ENCODE assay signal across 1 cellular context in genomic region chr11:62580959-62581715, GRCh38.
A peak's percentile ranks its signal among the peaks of the same experiment; 100 is the strongest.
TF ChIP-seq lines count a peak whose summit lies in the region.

No MANE protein-coding gene starts in this region.

TF ChIP-seq in K562, 482 proteins besides CTCF, POLR2A, EP300 and RAD21:
- TF ChIP-seq RBFOX2 (IDR thresholded peaks at IDR 0.05; ENCODE audit: low read depth, low read length) (0 out of 2 replicates have a peak, but pooled peaks have one; percentile 22), FUS (optimal IDR thresholded peaks at IDR 0.05; ENCODE audit: low read depth, low read length) (no peak)
